Comparison of ENCODE assay signal across 21 cellular contexts in genomic region chr10:28942012-28942411, GRCh38.
"Had no signal": no experiment of that assay in that cellular context is flagged by ENCODE, and none has a peak within 500 bp of the region (broad histone marks: within the 10 kb centered on the region; RNA-seq: fewer than 3 reads in every experiment).

No MANE protein-coding gene starts in this region.

- H3K4me1 Mint-ChIP-seq: activated B cell treated with CpG ODN at 0.5 μM for 24 hours; activated CD4-positive, alpha-beta T cell treated with anti-CD3 and anti-CD28 coated beads, Interleukin-2, amount 10 ng/mL, durations not matched to agents 7 days and 5 days; activated naive CD8-positive, alpha-beta T cell treated with anti-CD3 and anti-CD28 coated beads, Interleukin-2, amount 50 U/mL, for 24 hours; T-helper 17 cell had no signal

- H3K27me3 Mint-ChIP-seq: T-helper 17 cell had no signal

- H3K4me3 Mint-ChIP-seq: activated B cell treated with CpG ODN at 0.5 μM for 24 hours; activated CD4-positive, alpha-beta memory T cell treated with anti-CD3 and anti-CD28 coated beads for 36 hours; activated CD4-positive, alpha-beta T cell treated with anti-CD3 and anti-CD28 coated beads, Interleukin-2, amount 10 ng/mL, durations not matched to agents 7 days and 5 days; activated naive CD8-positive, alpha-beta T cell treated with anti-CD3 and anti-CD28 coated beads, Interleukin-2, amount 50 U/mL, for 24 hours; activated T-cell treated with anti-CD3 and anti-CD28 coated beads, Interleukin-2, amount 50 U/mL, for 4 hours; brain; T-helper 17 cell had no signal

- DNase-seq: activated B cell treated with CpG ODN at 0.5 μM for 24 hours; activated CD4-positive, alpha-beta memory T cell treated with anti-CD3 and anti-CD28 coated beads for 36 hours; activated CD4-positive, alpha-beta T cell treated with anti-CD3 and anti-CD28 coated beads for 1 hour; activated CD4-positive, alpha-beta T cell treated with anti-CD3 and anti-CD28 coated beads, Interleukin-2, amount 10 ng/mL, durations not matched to agents 7 days and 5 days; activated CD8-positive, alpha-beta memory T cell treated with anti-CD3 and anti-CD28 coated beads for 24 hours; activated effector memory CD4-positive, alpha-beta T cell treated with anti-CD3 and anti-CD28 coated beads, Interleukin-2, amount 50 U/mL, for 16 hours; activated naive CD4-positive, alpha-beta T cell treated with Interleukin-2 at 50 U/mL for 16 hours; activated naive CD8-positive, alpha-beta T cell treated with anti-CD3 and anti-CD28 coated beads, Interleukin-2, amount 50 U/mL, for 24 hours; activated T-cell treated with anti-CD3 and anti-CD28 coated beads, Interleukin-2, amount 50 U/mL, for 4 hours; amniotic stem cell; KG1; NCI-H1694; NCI-H2029; NCI-H524; NCI-H82; PC-3; SHP77; T-helper 17 cell; T-helper 9 cell had no signal

- H3K36me3 Mint-ChIP-seq: activated CD4-positive, alpha-beta memory T cell treated with anti-CD3 and anti-CD28 coated beads for 36 hours; activated naive CD4-positive, alpha-beta T cell treated with anti-CD3 and anti-CD28 coated beads, Interleukin-2, amount 50 U/mL, for 72 hours; brain had no signal

- H3K9me3 Mint-ChIP-seq: activated CD4-positive, alpha-beta memory T cell treated with anti-CD3 and anti-CD28 coated beads for 36 hours; activated CD4-positive, alpha-beta T cell treated with anti-CD3 and anti-CD28 coated beads, Interleukin-2, amount 10 ng/mL, durations not matched to agents 7 days and 5 days had no signal

- H3K27ac Mint-ChIP-seq: activated B cell treated with CpG ODN at 0.5 μM for 24 hours; activated CD4-positive, alpha-beta memory T cell treated with anti-CD3 and anti-CD28 coated beads for 36 hours; activated CD4-positive, alpha-beta T cell treated with anti-CD3 and anti-CD28 coated beads, Interleukin-2, amount 10 ng/mL, durations not matched to agents 7 days and 5 days; activated naive CD4-positive, alpha-beta T cell treated with anti-CD3 and anti-CD28 coated beads, Interleukin-2, amount 50 U/mL, for 72 hours; activated naive CD8-positive, alpha-beta T cell treated with anti-CD3 and anti-CD28 coated beads, Interleukin-2, amount 50 U/mL, for 24 hours; brain; T-helper 17 cell had no signal
